ENCODE assay signal across 8 cellular contexts in genomic region chr12:107761502-107761904, GRCh38. TPM values are rescaled to one million over a fixed set of nuclear protein-coding genes. Genes with fewer than 3 reads are reported as not detected.
A peak's percentile ranks its signal among the peaks of the same experiment; 100 is the strongest.
DNase-seq lines count a peak whose midpoint lies in the region; ATAC-seq and TF ChIP-seq lines count a peak whose summit lies in the region.

No MANE protein-coding gene starts in this region.

- H3K27me3 ChIP-seq in heart right ventricle: no peaks in the 10 kb centered on the region

- CTCF ChIA-PET in activated CD8-positive, alpha-beta T cell treated with anti-CD3 and anti-CD28 coated beads, Interleukin-2, amount 10 ng/mL, durations not matched to agents 7 days and 5 days (lab: Charles Lee): interaction anchor here (1.0 kb wide), 1 partner anchor 83 kb away, joined by 4 read pairs; no protein-coding TSS in a partner anchor

- ATAC-seq in HG02938 (IDR thresholded peaks at IDR 0.05; ENCODE audit: unreplicated experiment) (peak; percentile 23), heart right ventricle (peak in 7 of 8 donors; percentile 4 to 32 (median 27)), sciatic nerve (peak; percentile 45), HG02571 (IDR thresholded peaks at IDR 0.05; ENCODE audit: unreplicated experiment) (no peak)
- ATAC-seq in activated CD8-positive, alpha-beta T cell treated with anti-CD3 and anti-CD28 coated beads, Interleukin-2, amount 10 ng/mL, durations not matched to agents 7 days and 5 days: no peak

- intact Hi-C loops in heart right ventricle (cut with DNase I): loop anchor here in 4 of 10 donors (5.0 to 10.0 kb wide), 2 partner anchors 79 to 123 kb away; no protein-coding TSS in a partner anchor
- intact Hi-C loops in sciatic nerve (cut with DNase I): no loop called here
- intact Hi-C loops in posterior vena cava (cut with DNase I): no loop called here

- H3K27me3 Mint-ChIP-seq in activated CD8-positive, alpha-beta T cell treated with anti-CD3 and anti-CD28 coated beads, Interleukin-2, amount 10 ng/mL, durations not matched to agents 7 days and 5 days (ENCODE audit: low read depth): peaks cover 2% of the 10 kb centered on the region

- H3K4me1 ChIP-seq in heart right ventricle: peaks cover 0 to 39% (median 31%) of the 10 kb centered on the region in 9 donors

- peak overlapping the region; percentile 84 for H3K27ac Mint-ChIP-seq in activated CD8-positive, alpha-beta T cell treated with anti-CD3 and anti-CD28 coated beads, Interleukin-2, amount 10 ng/mL, durations not matched to agents 7 days and 5 days

- peaks cover 0 to 25% (median 5%) of the 10 kb centered on the region in 9 donors for H3K36me3 ChIP-seq in heart right ventricle

- WGBS in heart right ventricle, 2 donors: 1% methylated on average over 12 of the region's 12 CpGs

- H3K4me1 Mint-ChIP-seq in activated CD8-positive, alpha-beta T cell treated with anti-CD3 and anti-CD28 coated beads, Interleukin-2, amount 10 ng/mL, durations not matched to agents 7 days and 5 days (ENCODE audit: low read depth): peaks cover 32% of the 10 kb centered on the region

- DNase-seq in activated CD8-positive, alpha-beta T cell treated with anti-CD3 and anti-CD28 coated beads, Interleukin-2, amount 10 ng/mL, durations not matched to agents 7 days and 5 days: no peak
- DNase-seq in heart right ventricle (peak in 1 of 2 donors; percentile 4), sciatic nerve (ENCODE audit: low spot score) (no peak), ureter (ENCODE audit: low spot score) (no peak), posterior vena cava (ENCODE audit: low spot score) (no peak)

- H3K36me3 Mint-ChIP-seq in activated CD8-positive, alpha-beta T cell treated with anti-CD3 and anti-CD28 coated beads, Interleukin-2, amount 10 ng/mL, durations not matched to agents 7 days and 5 days (ENCODE audit: low read depth): peaks cover 13% of the 10 kb centered on the region

- POLR2A ChIA-PET in activated CD8-positive, alpha-beta T cell treated with anti-CD3 and anti-CD28 coated beads, Interleukin-2, amount 10 ng/mL, durations not matched to agents 7 days and 5 days (lab: Charles Lee): no interaction called here

- peak overlapping the region; percentile 71 for H3K4me3 Mint-ChIP-seq in activated CD8-positive, alpha-beta T cell treated with anti-CD3 and anti-CD28 coated beads, Interleukin-2, amount 10 ng/mL, durations not matched to agents 7 days and 5 days

- H3K4me3 ChIP-seq in heart right ventricle: peak overlapping the region; percentile 66 to 94 (median 90)

- H3K27ac ChIP-seq in C4-2B (peak overlapping the region; percentile 86), heart right ventricle (peak overlapping the region in 9 of 10 donors; percentile 42 to 89 (median 81))

- TF ChIP-seq CTCF in C4-2B (conservative IDR thresholded peaks at IDR 0.05) (no peak), heart right ventricle (IDR thresholded peaks at IDR 0.05) (no peak)

- peaks cover 0 to 3% (median 0%) of the 10 kb centered on the region in 11 donors for H3K9me3 ChIP-seq in heart right ventricle

- no peaks in the 10 kb centered on the region for H3K9me3 Mint-ChIP-seq in activated CD8-positive, alpha-beta T cell treated with anti-CD3 and anti-CD28 coated beads, Interleukin-2, amount 10 ng/mL, durations not matched to agents 7 days and 5 days (ENCODE audit: insufficient read depth)

RNA-seq across cellular contexts. Expression of gene PRDM4, which starts 0.6 kb away (rescaled TPM):
- total RNA-seq in activated CD8-positive, alpha-beta T cell treated with anti-CD3 and anti-CD28 coated beads, Interleukin-2, amount 10 ng/mL, durations not matched to agents 7 days and 5 days: 10 to 100 TPM; 24.1 to 24.9 TPM
- total RNA-seq in heart right ventricle (10 to 100 TPM; 10.6 to 15.4 (median 12.6) TPM), sciatic nerve (34.7 TPM), ureter (34.6 TPM), posterior vena cava (10 to 100 TPM; 20.7 to 21.4 TPM)
- polyA plus RNA-seq in heart right ventricle: 1 to 10 TPM; 6.1 to 8.6 TPM

RNA-seq across cellular contexts. Expression of gene ASCL4, which starts 13.0 kb away (rescaled TPM):
- total RNA-seq in activated CD8-positive, alpha-beta T cell treated with anti-CD3 and anti-CD28 coated beads, Interleukin-2, amount 10 ng/mL, durations not matched to agents 7 days and 5 days: not detected
- total RNA-seq in heart right ventricle (not detected), sciatic nerve (not detected), ureter (not detected), posterior vena cava (not detected)
- polyA plus RNA-seq in heart right ventricle: not detected

Comparison
In these comparisons a context has a peak if more than half of its experiments do, and no peak if none do; other contexts are left out.
1. ATAC-seq: peak in HG02938 (single experiment), heart right ventricle (7 of 8) and sciatic nerve (single experiment); none in activated CD8-positive, alpha-beta T cell treated with anti-CD3 and anti-CD28 coated beads, Interleukin-2, amount 10 ng/mL, durations not matched to agents 7 days and 5 days (single experiment) and HG02571 (single experiment).